In genomic region chr20:63482021-63482587, GRCh38 we compare ENCODE assay signal across 1 cellular context.
TF ChIP-seq lines count a peak whose summit lies in the region.

No MANE protein-coding gene starts in this region.

TF ChIP-seq in H1, 55 proteins besides CTCF, POLR2A, EP300 and RAD21:
- TF ChIP-seq KDM4A (IDR thresholded peaks at IDR 0.05; ENCODE audit: low read depth, low read length, severe bottlenecking) (no peak), EZH2 (IDR thresholded peaks at IDR 0.05; ENCODE audit: low read depth, low read length, severe bottlenecking) (no peak), HDAC6 (IDR thresholded peaks at IDR 0.05; ENCODE audit: low read depth, low read length) (no peak), JUND (IDR thresholded peaks at IDR 0.05; ENCODE audit: low read length) (no peak), POLR2AphosphoS5 (IDR thresholded peaks at IDR 0.05; ENCODE audit: low read depth, low read length) (no peak), TCF12 (IDR thresholded peaks at IDR 0.05; ENCODE audit: low read depth, low read length) (no peak), TEAD4 (IDR thresholded peaks at IDR 0.05; ENCODE audit: low read depth, low read length) (no peak)
